Comparison of ENCODE assay signal across 9 cellular contexts in genomic region chr4:65669008-65669971, GRCh38. TPM values are rescaled to one million over a fixed set of nuclear protein-coding genes. Genes with fewer than 3 reads are reported as not detected.
DNase-seq lines count a peak whose midpoint lies in the region; ATAC-seq and TF ChIP-seq lines count a peak whose summit lies in the region.
"Had no signal": no experiment of that assay in that cellular context is flagged by ENCODE, and none has a peak within 500 bp of the region (broad histone marks: within the 10 kb centered on the region; RNA-seq: fewer than 3 reads in every experiment).

No MANE protein-coding gene starts in this region.

- no peak overlapping the region for H2BK12ac ChIP-seq in neuronal stem cell (ENCODE audit: low read length)

- H3K9me3 ChIP-seq in AG04450 (ENCODE audit: control insufficient read depth, insufficient read depth, low read length) (no peaks in the 10 kb centered on the region), fibroblast of lung (ENCODE audit: control insufficient read depth, insufficient read depth, low read depth, low read length) (no peaks in the 10 kb centered on the region), neuronal stem cell (replicated peaks in 1 of 2; ENCODE audit: control insufficient read depth in 2 of 2, insufficient read depth in 1 of 2, low read depth in 1 of 2, low read length in 2 of 2) (no peaks in the 10 kb centered on the region), OCI-LY7 (ENCODE audit: low read length) (no peaks in the 10 kb centered on the region)

- H3K4ac ChIP-seq in neuronal stem cell (ENCODE audit: low read length): no peak overlapping the region

- TF ChIP-seq CTCF in AG04450 (IDR thresholded peaks at IDR 0.05; ENCODE audit: low read depth, low read length): no peak
- no peak for TF ChIP-seq CTCF in fibroblast of lung (conservative IDR thresholded peaks at IDR 0.05 in 1 of 2, IDR thresholded peaks at IDR 0.05 in 1 of 2; ENCODE audit: low read depth in 1 of 2, low read length in 2 of 2)
- TF ChIP-seq CTCF in OCI-LY7 (conservative IDR thresholded peaks at IDR 0.05; ENCODE audit: low read length): no peak

- intact Hi-C loops in OCI-LY7 (cut with micrococcal nuclease; ENCODE audit: unreplicated experiment): no loop called here

- H3K14ac ChIP-seq in neuronal stem cell (ENCODE audit: low read length): peak overlapping the region; percentile 57

- H3K4me3 ChIP-seq in AG04450 (ENCODE audit: low read depth, low read length) (peak overlapping the region; percentile 58), fibroblast of lung (replicated peaks in 1 of 4; ENCODE audit: control extremely low read depth in 1 of 4, insufficient read depth in 1 of 4, low read depth in 3 of 4, low read length in 4 of 4) (peak overlapping the region; percentile 15 to 55 (median 22)), neuronal stem cell (ENCODE audit: low read length in 2 of 2) (peak overlapping the region; percentile 50 to 70), OCI-LY7 (ENCODE audit: low read depth, low read length, poor library complexity, severe bottlenecking) (no peak overlapping the region)

- peak overlapping the region in 1 of 5 donors; percentile 27 for H3K4me3 Mint-ChIP-seq in immature natural killer cell

- POLR2A ChIA-PET in AG04450 (lab: Yijun Ruan, JAX): interaction anchor here (0.5 kb wide), 1 partner anchor 638 kb away, joined by 4 read pairs; no protein-coding TSS in a partner anchor
- POLR2A ChIA-PET in OCI-LY7 (lab: Charles Lee): no interaction called here

- peak overlapping the region; percentile 18 for H3K23ac ChIP-seq in neuronal stem cell (ENCODE audit: low read depth, low read length, poor library complexity)

- peak overlapping the region; percentile 32 for H3K4me2 ChIP-seq in fibroblast of lung (ENCODE audit: extremely low read depth, insufficient read depth, low read length)
- H3K4me2 ChIP-seq in neuronal stem cell (ENCODE audit: insufficient read depth, low read length, poor library complexity, severe bottlenecking): peak overlapping the region; percentile 90
- no peak overlapping the region for H3K4me2 ChIP-seq in OCI-LY7 (ENCODE audit: low read length)

- H3K27me3 ChIP-seq in AG04450 (ENCODE audit: control insufficient read depth, insufficient read depth, low read length) (peaks cover 27% of the 10 kb centered on the region), fibroblast of lung (ENCODE audit: control insufficient read depth, insufficient read depth, low read length) (peaks cover 13% of the 10 kb centered on the region), neuronal stem cell (ENCODE audit: control insufficient read depth in 3 of 3, insufficient read depth in 3 of 3, low read depth in 1 of 3, low read length in 3 of 3) (peaks cover 5 to 87% (median 30%) of the 10 kb centered on the region in 3 experiments)

- H4K20me1 ChIP-seq in fibroblast of lung (ENCODE audit: control insufficient read depth, extremely low read depth, insufficient read depth, low read length): no peaks in the 10 kb centered on the region
- H4K20me1 ChIP-seq in OCI-LY7 (ENCODE audit: insufficient read depth, low read length): no peaks in the 10 kb centered on the region

- peak overlapping the region; percentile 55 for H2BK15ac ChIP-seq in neuronal stem cell (ENCODE audit: low read length)

- no peak overlapping the region for H4K8ac ChIP-seq in neuronal stem cell (ENCODE audit: low read depth, low read length)

- H3K36me3 Mint-ChIP-seq in immature natural killer cell: peaks cover 0 to 11% (median 3%) of the 10 kb centered on the region in 3 donors

- no peak overlapping the region for H4K91ac ChIP-seq in neuronal stem cell (ENCODE audit: low read depth, low read length, poor library complexity)

- no peak for ATAC-seq in HG03139 (IDR thresholded peaks at IDR 0.05; ENCODE audit: unreplicated experiment)

- H3K9ac ChIP-seq in fibroblast of lung (ENCODE audit: insufficient read depth, low read length) (no peak overlapping the region), neuronal stem cell (ENCODE audit: low read depth, low read length, poor library complexity) (peak overlapping the region; percentile 72)

- peaks cover 5 to 14% (median 10%) of the 10 kb centered on the region in 3 donors for H3K27me3 Mint-ChIP-seq in immature natural killer cell (ENCODE audit: low read depth in 3 of 3)

- H2BK120ac ChIP-seq in neuronal stem cell (ENCODE audit: low read depth, low read length): no peak overlapping the region

- H3K27ac ChIP-seq in AG04450 (ENCODE audit: low read depth, low read length) (no peak overlapping the region), fibroblast of lung (ENCODE audit: insufficient read depth, low read length) (no peak overlapping the region), neuronal stem cell (replicated peaks; ENCODE audit: low read length) (no peak overlapping the region), OCI-LY7 (ENCODE audit: low read depth, low read length, poor library complexity, severe bottlenecking) (no peak overlapping the region)

- H3K36me3 ChIP-seq in fibroblast of lung (ENCODE audit: control insufficient read depth, insufficient read depth, low read length) (no peaks in the 10 kb centered on the region), neuronal stem cell (replicated peaks in 1 of 2; ENCODE audit: control insufficient read depth in 2 of 2, insufficient read depth in 2 of 2, low read length in 2 of 2) (no peaks in the 10 kb centered on the region), OCI-LY7 (ENCODE audit: insufficient read depth, low read length) (no peaks in the 10 kb centered on the region)

- H2AK5ac ChIP-seq in neuronal stem cell (ENCODE audit: low read depth, low read length): no peak overlapping the region

- CTCF ChIA-PET in AG04450 (lab: Charles Lee): no interaction called here
- CTCF ChIA-PET in OCI-LY7 (lab: Charles Lee; ENCODE audit: unreplicated experiment): no interaction called here

- WGBS in neuronal stem cell (ENCODE audit: extremely low coverage in 2 of 2, insufficient read length in 2 of 2, insufficient replicate concordance in 1 of 2), 2 donors: no CpG with 5 or more reads among the region's 59 CpGs

- H3K79me1 ChIP-seq in neuronal stem cell (ENCODE audit: low read depth, low read length): no peaks in the 10 kb centered on the region

- no peaks in the 10 kb centered on the region for H3K79me2 ChIP-seq in fibroblast of lung (ENCODE audit: control insufficient read depth, insufficient read depth, low read length)
- no peaks in the 10 kb centered on the region for H3K79me2 ChIP-seq in OCI-LY7 (ENCODE audit: insufficient read depth, low read depth, low read length)

- H2AFZ ChIP-seq in fibroblast of lung (ENCODE audit: low read length) (no peak overlapping the region), neuronal stem cell (ENCODE audit: low read length) (peak overlapping the region; percentile 98), OCI-LY7 (ENCODE audit: low read length) (no peak overlapping the region)

- no peaks in the 10 kb centered on the region for H3K9me2 ChIP-seq in OCI-LY7 (ENCODE audit: insufficient read depth, low read length)

- H3K18ac ChIP-seq in neuronal stem cell (ENCODE audit: low read length): peak overlapping the region; percentile 45

- no peaks in the 10 kb centered on the region for H3K4me1 ChIP-seq in fibroblast of lung (ENCODE audit: control insufficient read depth, extremely low read depth, insufficient read depth, low read length)
- peaks cover 12 to 15% of the 10 kb centered on the region in 2 donors for H3K4me1 ChIP-seq in neuronal stem cell (ENCODE audit: control insufficient read depth in 2 of 2, insufficient read depth in 1 of 2, low read depth in 1 of 2, low read length in 2 of 2)
- no peaks in the 10 kb centered on the region for H3K4me1 ChIP-seq in OCI-LY7 (ENCODE audit: insufficient read depth, low read length, poor library complexity, severe bottlenecking)

- peaks cover 12 to 53% (median 24%) of the 10 kb centered on the region in 6 donors for H3K9me3 Mint-ChIP-seq in immature natural killer cell

- no peak overlapping the region for H2BK5ac ChIP-seq in neuronal stem cell (ENCODE audit: low read length)

- BruUV-seq in OCI-LY7 (replicated peaks; lab: Mats Ljungman, UMichigan): no TSS peak

- H3K4me1 Mint-ChIP-seq in immature natural killer cell: peaks cover 0 to 5% of the 10 kb centered on the region in 2 donors

- DNase-seq in AG04450 (ENCODE audit: low read depth, low spot score): no peak
- peak; percentile 58 for DNase-seq in M059J (ENCODE audit: low read depth)
- peak; percentile 1 to 59 for DNase-seq in fibroblast of lung (ENCODE audit: low read depth in 2 of 2)
- peak; percentile 23 for DNase-seq in neuronal stem cell (ENCODE audit: low spot score)
- DNase-seq in OCI-LY7 (ENCODE audit: low spot score): no peak
- DNase-seq in globus pallidus (ENCODE audit: low spot score): no peak
- DNase-seq in immature natural killer cell: no peak

- no peak overlapping the region for H3K27ac Mint-ChIP-seq in immature natural killer cell

RNA-seq across cellular contexts. Expression of gene EPHA5, which starts 1.0 kb away (rescaled TPM):
- polyA plus RNA-seq in AG04450 (2011; rRNA removed) (0.02 and 0.04 TPM in 2 replicates), fibroblast of lung (0.16 and 1.9 TPM in 2 replicates), immature natural killer cell (not detected)
- polyA minus RNA-seq in AG04450 (2011; rRNA and poly(A)+ RNA removed): 0.09 and 0.13 TPM in 2 replicates
- 6.7 and 9.6 TPM in 2 replicates for total RNA-seq in M059J (2014; rRNA removed; shearing (Covaris generic))
- total RNA-seq in fibroblast of lung (under 0.01 and 0.51 TPM in 2 replicates), OCI-LY7 (2022) (not detected in 2 replicates)
- 0.05 and 1.3 TPM in 2 replicates for polyA plus RNA-seq in fibroblast of lung (2012)
- 1.2 and 1.9 TPM in 2 replicates for polyA minus RNA-seq in fibroblast of lung (ENCODE audit: low replicate concordance)
- polyA plus RNA-seq in neuronal stem cell (2013, experiment 1 of 2): 0.01 TPM
- polyA plus RNA-seq in neuronal stem cell (2013, experiment 2 of 2): 0.03 TPM
- not detected in 2 replicates for total RNA-seq in OCI-LY7 (2014; rRNA removed; shearing (Covaris generic))
- total RNA-seq: dermis microvascular lymphatic vessel endothelial cell had no signal

Comparison
In these comparisons a context has a peak if more than half of its experiments do, and no peak if none do; other contexts are left out.
1. DNase-seq: peak in M059J (single experiment), fibroblast of lung (2 of 2) and neuronal stem cell (single experiment); none in AG04450 (single experiment), OCI-LY7 (single experiment), globus pallidus (single experiment) and immature natural killer cell (0 of 3).